21 cellular contexts compared by ENCODE assay signal in the genomic region with DNA sequence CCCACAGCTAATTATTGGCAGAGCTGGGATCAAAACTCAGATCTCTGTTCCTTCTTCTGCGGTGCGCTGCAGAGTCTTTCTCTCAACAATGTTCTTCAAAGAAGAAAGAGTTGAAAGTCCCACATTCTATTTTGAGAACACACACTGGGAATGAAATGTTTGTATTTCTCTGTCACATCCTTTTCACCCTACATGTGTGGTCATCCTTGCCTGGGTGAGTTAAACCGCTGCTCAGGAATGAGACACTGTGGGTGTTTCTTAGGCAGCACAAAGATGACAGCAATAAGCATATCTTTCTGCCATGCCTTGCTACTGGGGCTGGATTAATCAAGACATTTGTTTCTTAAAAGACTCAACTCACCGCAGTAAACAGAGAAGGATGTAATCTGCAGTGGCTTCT.
DNase-seq lines count a peak whose midpoint lies in the region; ATAC-seq and TF ChIP-seq lines count a peak whose summit lies in the region.
"Had no signal": no experiment of that assay in that cellular context is flagged by ENCODE, and none has a peak within 500 bp of the region (broad histone marks: within the 10 kb centered on the region; RNA-seq: fewer than 3 reads in every experiment).

No MANE protein-coding gene starts in this region.

- no peaks in the 10 kb centered on the region for H3K27me3 ChIP-seq in SJSA1 (replicated peaks)
- no peaks in the 10 kb centered on the region for H3K27me3 ChIP-seq in lower lobe of right lung (ENCODE audit: low read depth)
- H3K27me3 ChIP-seq: BE2C, MG63 had no signal

- no peak for ATAC-seq in lower lobe of right lung
- ATAC-seq: A549, HCT116, Panc1 had no signal

- peak overlapping the region; percentile 89 for H3K27ac ChIP-seq in SJSA1
- no peak overlapping the region for H3K27ac ChIP-seq in lower lobe of right lung
- H3K27ac ChIP-seq: A549, KMS-11 had no signal

- H3K9me3 ChIP-seq in SJSA1 (replicated peaks) (no peaks in the 10 kb centered on the region), lower lobe of right lung (no peaks in the 10 kb centered on the region)
- H3K9me3 ChIP-seq: A549, BE2C, MG63 had no signal

- no peak for TF ChIP-seq CTCF in AG10803 (conservative IDR thresholded peaks at IDR 0.05; ENCODE audit: low read length)
- no peak for TF ChIP-seq CTCF in fibroblast of mammary gland (conservative IDR thresholded peaks at IDR 0.05; ENCODE audit: control insufficient read depth, insufficient read depth, low read depth, low read length)
- TF ChIP-seq CTCF in lower lobe of right lung (IDR thresholded peaks at IDR 0.05) = no peak

- intact Hi-C loops in lower lobe of right lung (cut with DNase I) = no loop called here

- H3K4me1 ChIP-seq in SJSA1 (replicated peaks) = peaks cover 41% of the 10 kb centered on the region
- H3K4me1 ChIP-seq in lower lobe of right lung = no peaks in the 10 kb centered on the region
- H3K4me1 ChIP-seq: A549, BE2C had no signal

- no peak overlapping the region for H3K4me3 ChIP-seq in AG10803 (ENCODE audit: low read length)
- H3K4me3 ChIP-seq in SJSA1 = no peak overlapping the region
- no peak overlapping the region for H3K4me3 ChIP-seq in fibroblast of mammary gland (ENCODE audit: control insufficient read depth, low read depth, low read length)
- H3K4me3 ChIP-seq in skeletal muscle cell (ENCODE audit: low read depth, low read length) = no peak overlapping the region
- no peak overlapping the region for H3K4me3 ChIP-seq in lower lobe of right lung
- H3K4me3 ChIP-seq: A549, MG63 had no signal

- H3K36me3 ChIP-seq in SJSA1 (0 out of 2 replicates have a peak, but pooled peaks cover 7% of the 10 kb centered on the region), lower lobe of right lung (no peaks in the 10 kb centered on the region)
- H3K36me3 ChIP-seq: BE2C, MG63 had no signal

- DNase-seq in AG10803 (ENCODE audit: low read depth) (peak; percentile 24), SJSA1 (ENCODE audit: low read depth in 1 of 2, low spot score in 2 of 2) (peak; percentile 86 to 93), fibroblast of mammary gland (ENCODE audit: low read depth) (peak; percentile 2), skeletal muscle cell (ENCODE audit: low read depth) (peak; percentile 8), iPS-NIHi11 (ENCODE audit: low spot score) (no peak), lower lobe of right lung (no peak)
- DNase-seq in stimulated activated CD8-positive, alpha-beta memory T cell treated with anti-CD3 and anti-CD28 coated beads, Interleukin-4, amount 100 ng/mL, for 48 hours = no peak
- DNase-seq: BE2C; CD4-positive, alpha-beta memory T cell; DMS79; GDM1; MG63; NCI-H1105; NCI-H187; NCI-H446; NCI-H774; Right ventricle myocardium superior had no signal

Comparison
In these comparisons a context has a peak if more than half of its experiments do, and no peak if none do; other contexts are left out.
1. DNase-seq: peak in AG10803 (single experiment), SJSA1 (2 of 2), fibroblast of mammary gland (single experiment) and skeletal muscle cell (single experiment); none in stimulated activated CD8-positive, alpha-beta memory T cell treated with anti-CD3 and anti-CD28 coated beads, Interleukin-4, amount 100 ng/mL, for 48 hours (single experiment), iPS-NIHi11 (single experiment) and lower lobe of right lung (single experiment).